In genomic region chr5:150498971-150499370, GRCh38 we compare ENCODE assay signal across 12 cellular contexts. TPM values are rescaled to one million over a fixed set of nuclear protein-coding genes. Genes with fewer than 3 reads are reported as not detected.
DNase-seq lines count a peak whose midpoint lies in the region; ATAC-seq and TF ChIP-seq lines count a peak whose summit lies in the region.
"Had no signal": no experiment of that assay in that cellular context is flagged by ENCODE, and none has a peak within 500 bp of the region (broad histone marks: within the 10 kb centered on the region; RNA-seq: fewer than 3 reads in every experiment).

No MANE protein-coding gene starts in this region.

- H3K4me3 ChIP-seq in GM23338 (no peak overlapping the region), body of pancreas (no peak overlapping the region), stomach (no peak overlapping the region), upper lobe of right lung (no peak overlapping the region)

- H3K36me3 Mint-ChIP-seq in GM23338 (ENCODE audit: low read depth): 0 out of 3 replicates have a peak, but pooled peaks cover 9% of the 10 kb centered on the region
- H3K36me3 Mint-ChIP-seq: activated naive CD8-positive, alpha-beta T cell; CD8-positive, alpha-beta memory T cell had no signal

- TF ChIP-seq CTCF in GM23338 (conservative IDR thresholded peaks at IDR 0.05; ENCODE audit: low read depth in 2 of 2) (no peak), body of pancreas (IDR thresholded peaks at IDR 0.05) (no peak), stomach (IDR thresholded peaks at IDR 0.05) (no peak), upper lobe of right lung (IDR thresholded peaks at IDR 0.05) (no peak)

- H3K9me3 ChIP-seq in body of pancreas (no peaks in the 10 kb centered on the region), stomach (no peaks in the 10 kb centered on the region), upper lobe of right lung (no peaks in the 10 kb centered on the region)

- H3K27ac ChIP-seq in GM23338 (ENCODE audit: low read depth): no peak overlapping the region
- H3K27ac ChIP-seq in body of pancreas: peak overlapping the region in 3 of 4 donors; percentile 40 to 47 (median 43)
- peak overlapping the region in 4 of 5 donors; percentile 60 to 73 (median 71) for H3K27ac ChIP-seq in stomach
- H3K27ac ChIP-seq in upper lobe of right lung: no peak overlapping the region

- no peaks in the 10 kb centered on the region for H3K9me2 ChIP-seq in GM23338 (ENCODE audit: insufficient read depth)

- no peak for ATAC-seq in GM23338
- no peak for ATAC-seq in body of pancreas
- ATAC-seq in left lobe of liver: peak; percentile 23
- no peak for ATAC-seq in upper lobe of right lung

- H3K27ac Mint-ChIP-seq in GM23338: peak overlapping the region; percentile 91; the same call in 1 of the 2 replicates
- H3K27ac Mint-ChIP-seq: activated naive CD8-positive, alpha-beta T cell had no signal

- intact Hi-C loops in body of pancreas (cut with DNase I): no loop called here
- intact Hi-C loops in stomach (cut with DNase I; ENCODE audit: low total_unique reads): no loop called here
- intact Hi-C loops in upper lobe of right lung (cut with DNase I): no loop called here

- H3K27me3 ChIP-seq in GM23338 (ENCODE audit: insufficient read depth): no peaks in the 10 kb centered on the region
- H3K27me3 ChIP-seq in body of pancreas: no peaks in the 10 kb centered on the region
- no peaks in the 10 kb centered on the region for H3K27me3 ChIP-seq in stomach
- no peaks in the 10 kb centered on the region for H3K27me3 ChIP-seq in upper lobe of right lung

- H3K9me3 Mint-ChIP-seq in GM23338: no peaks in the 10 kb centered on the region
- H3K9me3 Mint-ChIP-seq: CD8-positive, alpha-beta memory T cell had no signal

- 0 out of 2 replicates have a peak, but pooled peaks cover 2% of the 10 kb centered on the region for H3F3A ChIP-seq in GM23338 (replicated peaks; ENCODE audit: low read depth)

- peak overlapping the region; percentile 47; the same call in 2 of the 3 replicates for H3K4me3 Mint-ChIP-seq in GM23338
- H3K4me3 Mint-ChIP-seq: activated naive CD8-positive, alpha-beta T cell; CD8-positive, alpha-beta memory T cell had no signal

- H2AFZ ChIP-seq in GM23338: no peak overlapping the region

- DNase-seq in GM23338 (ENCODE audit: low spot score) (no peak), body of pancreas (no peak), left lobe of liver (ENCODE audit: low spot score) (no peak), stomach (no peak), upper lobe of right lung (no peak), SIG-M5 (lab: John Stamatoyannopoulos, UW) (no peak), NCI-H226 (no peak)
- DNase-seq in stimulated activated CD4-positive, alpha-beta T cell treated with anti-CD3 and anti-CD28 coated beads, Interleukin-4, amount 100 ng/mL, for 24 hours: no peak
- DNase-seq: CD8-positive, alpha-beta memory T cell; SHP77; small intestine had no signal

- H3K4me2 ChIP-seq in GM23338: peak overlapping the region; percentile 46; the same call in 1 of the 2 replicates

- peaks cover 23% of the 10 kb centered on the region for H4K20me1 ChIP-seq in GM23338 (replicated peaks; ENCODE audit: insufficient read depth)

- H3K4me1 ChIP-seq in GM23338 (ENCODE audit: insufficient read depth): peaks cover 23% of the 10 kb centered on the region
- peaks cover 77% of the 10 kb centered on the region for H3K4me1 ChIP-seq in body of pancreas
- peaks cover 68 to 82% (median 76%) of the 10 kb centered on the region in 4 donors for H3K4me1 ChIP-seq in stomach
- peaks cover 78% of the 10 kb centered on the region for H3K4me1 ChIP-seq in upper lobe of right lung

- H3K4me1 Mint-ChIP-seq in GM23338: peaks cover 63% of the 10 kb centered on the region
- H3K4me1 Mint-ChIP-seq: CD8-positive, alpha-beta memory T cell had no signal

- H3K36me3 ChIP-seq in GM23338 (ENCODE audit: insufficient read depth): no peaks in the 10 kb centered on the region; the same call in 1 of the 2 replicates
- H3K36me3 ChIP-seq in body of pancreas (replicated peaks in 1 of 2; ENCODE audit: insufficient read depth in 1 of 2, low read depth in 2 of 2): no peaks in the 10 kb centered on the region
- no peaks in the 10 kb centered on the region for H3K36me3 ChIP-seq in stomach
- H3K36me3 ChIP-seq in upper lobe of right lung: no peaks in the 10 kb centered on the region

- H3K27me3 Mint-ChIP-seq in GM23338 (ENCODE audit: insufficient read depth, low read depth, poor library complexity): peaks cover 20% of the 10 kb centered on the region
- H3K27me3 Mint-ChIP-seq: activated naive CD8-positive, alpha-beta T cell; CD8-positive, alpha-beta memory T cell had no signal

- no peak for TF ChIP-seq EP300 in stomach (IDR thresholded peaks at IDR 0.05)

- TF ChIP-seq POLR2A in body of pancreas (IDR thresholded peaks at IDR 0.05) (no peak), stomach (IDR thresholded peaks at IDR 0.05) (no peak)

- peaks cover 100% of the 10 kb centered on the region for H3K79me2 ChIP-seq in GM23338 (replicated peaks; ENCODE audit: insufficient read depth)

TF ChIP-seq in GM23338, 12 proteins besides CTCF, POLR2A, EP300 and RAD21:
- TF ChIP-seq ZNF331 (CRISPR knock-in tag; IDR thresholded peaks at IDR 0.05; ENCODE audit: low read depth) (no peak), EZH2 (IDR thresholded peaks at IDR 0.05; ENCODE audit: low read depth, unreplicated experiment) (no peak), STAT1 (IDR thresholded peaks at IDR 0.05; ENCODE audit: unreplicated experiment) (no peak), ZNF114 (CRISPR knock-in tag; IDR thresholded peaks at IDR 0.05) (no peak), EZH2phosphoT487 (IDR thresholded peaks at IDR 0.05; ENCODE audit: unreplicated experiment) (no peak), ETS1 (IDR thresholded peaks at IDR 0.05) (no peak)

RNA-seq across cellular contexts. Expression of gene NDST1, which starts 9.0 kb away (rescaled TPM):
- total RNA-seq in GM23338 (2014; rRNA removed; shearing (Covaris generic)): 76.6 and 85.0 TPM in 2 replicates
- polyA plus RNA-seq in GM23338 (2016; fragmentation: Nextera tagmentation; extraction: Ambion mirVana) (7.3 and 8.5 TPM in 2 replicates), stomach (10 to 100 TPM in 1 of 3 donors, 1 to 10 TPM in 2; 6.4 to 15.3 (median 7.2) TPM)
- total RNA-seq in body of pancreas (10 to 100 TPM; 37.6 to 56.0 TPM), left lobe of liver (63.7 TPM), stomach (10 to 100 TPM; 14.2 to 32.9 (median 21.6) TPM), upper lobe of right lung (143 TPM)

RNA-seq across cellular contexts. Expression of gene RPS14, which starts 49.4 kb away (rescaled TPM):
- total RNA-seq in GM23338 (2014; rRNA removed; shearing (Covaris generic)): 1,443 and 1,506 TPM in 2 replicates
- 2,790 and 2,911 TPM in 2 replicates for polyA plus RNA-seq in GM23338 (2016; fragmentation: Nextera tagmentation; extraction: Ambion mirVana)
- 1,000 to 10,000 TPM; 1,348 to 2,916 TPM for total RNA-seq in body of pancreas
- total RNA-seq in left lobe of liver: 660 TPM
- total RNA-seq in stomach: 1,000 to 10,000 TPM in 4 of 5 donors, 100 to 1,000 TPM in 1; 899 to 3,971 (median 1,858) TPM
- polyA plus RNA-seq in stomach: 1,000 to 10,000 TPM; 4,327 to 6,427 (median 4,820) TPM
- total RNA-seq in upper lobe of right lung: 1,578 TPM

Comparison
In these comparisons a context has a peak if more than half of its experiments do, and no peak if none do; other contexts are left out.
1. H3K27ac ChIP-seq: peak in body of pancreas (3 of 4) and stomach (4 of 5); none in GM23338 (single experiment) and upper lobe of right lung (single experiment).